ENCODE assay signal across 26 cellular contexts in genomic region chr19:35069706-35070105, GRCh38. TPM values are rescaled to one million over a fixed set of nuclear protein-coding genes. Genes with fewer than 3 reads are reported as not detected.
"Had no signal": no experiment of that assay in that cellular context is flagged by ENCODE, and none has a peak within 500 bp of the region (broad histone marks: within the 10 kb centered on the region; RNA-seq: fewer than 3 reads in every experiment).

No MANE protein-coding gene starts in this region.

- ATAC-seq: activated naive CD8-positive, alpha-beta T cell treated with anti-CD3 and anti-CD28 coated beads, Interleukin-2, amount 50 U/mL, for 24 hours; esophagus mucosa; heart right ventricle; natural killer cell; psoas muscle; right cardiac atrium; stimulated activated naive CD8-positive, alpha-beta T cell treated with anti-CD3 and anti-CD28 coated beads, Interleukin-15, amount 100 ng/mL, for 72 hours had no signal

- H3K9me3 ChIP-seq: ovary, vagina had no signal

- H3K36me3 ChIP-seq: heart right ventricle, ovary, vagina had no signal

- DNase-seq: activated CD4-positive, CD25-positive, alpha-beta regulatory T cell treated with anti-CD3 and anti-CD28 coated beads, Interleukin-2, amount 50 U/mL, for 72 hours; activated CD8-positive, alpha-beta memory T cell treated with anti-CD3 and anti-CD28 coated beads for 24 hours; activated CD8-positive, alpha-beta memory T cell treated with anti-CD3 and anti-CD28 coated beads, Interleukin-2, amount 50 U/mL, for 48 hours; activated effector memory CD4-positive, alpha-beta T cell treated with Interleukin-2 at 50 U/mL for 16 hours; activated naive CD4-positive, alpha-beta T cell treated with anti-CD3 and anti-CD28 coated beads, Interleukin-2, amount 10 ng/mL, durations not matched to agents 7 days and 5 days; activated naive CD8-positive, alpha-beta T cell treated with anti-CD3 and anti-CD28 coated beads, Interleukin-2, amount 50 U/mL, for 24 hours; activated T-cell treated with anti-CD3 and anti-CD28 coated beads, Interleukin-2, amount 50 U/mL, for 48 hours; cerebellar nuclear complex; effector CD4-positive, alpha-beta T cell; heart right ventricle; immature natural killer cell; natural killer cell; ovary; psoas muscle; right cardiac atrium; small intestine; stimulated activated CD4-positive, alpha-beta T cell treated with anti-CD3 and anti-CD28 coated beads, Interleukin-15, amount 100 ng/mL, for 24 hours; stimulated activated CD4-positive, alpha-beta T cell treated with anti-CD3 and anti-CD28 coated beads, Interleukin-2, amount 100 ng/mL, for 48 hours; stimulated activated naive CD8-positive, alpha-beta T cell treated with anti-CD3 and anti-CD28 coated beads, Interleukin-15, amount 100 ng/mL, for 72 hours; trophoblast cell had no signal

- H3K4me3 ChIP-seq: heart right ventricle, ovary, psoas muscle, vagina had no signal

- H3K4me1 ChIP-seq: psoas muscle, vagina had no signal

- H3K27ac ChIP-seq: heart right ventricle, ovary, psoas muscle, vagina had no signal

- H3K27me3 ChIP-seq: ovary, vagina had no signal

RNA-seq across cellular contexts. Expression of gene HPN, which starts 28.2 kb away (rescaled TPM):
- total RNA-seq: bronchial epithelial cell, esophagus mucosa, natural killer cell, temporal lobe, vagina had no signal
- polyA plus RNA-seq: immature natural killer cell had no signal

RNA-seq across cellular contexts. Expression of gene FXYD3, which starts 45.9 kb away (rescaled TPM):
- total RNA-seq: astrocyte, liver, natural killer cell, psoas muscle, temporal lobe had no signal
- polyA plus RNA-seq: immature natural killer cell had no signal
